1 cellular context compared by ENCODE assay signal in genomic region chr2:99337164-99337930, GRCh38.
TF ChIP-seq lines count a peak whose summit lies in the region.

EIF5B (plus strand) TSS chr2:99337389; CDS start chr2:99337555, 166 bp downstream.

TF ChIP-seq in GM23338, 12 proteins besides CTCF, POLR2A, EP300 and RAD21 (continued from another document):
- TF ChIP-seq ZNF462 (CRISPR knock-in tag; IDR thresholded peaks at IDR 0.05): no peak
- no peak for TF ChIP-seq ZNF331 (CRISPR knock-in tag; IDR thresholded peaks at IDR 0.05; ENCODE audit: low read depth)
